Comparison of ENCODE assay signal across 8 cellular contexts in the genomic region with DNA sequence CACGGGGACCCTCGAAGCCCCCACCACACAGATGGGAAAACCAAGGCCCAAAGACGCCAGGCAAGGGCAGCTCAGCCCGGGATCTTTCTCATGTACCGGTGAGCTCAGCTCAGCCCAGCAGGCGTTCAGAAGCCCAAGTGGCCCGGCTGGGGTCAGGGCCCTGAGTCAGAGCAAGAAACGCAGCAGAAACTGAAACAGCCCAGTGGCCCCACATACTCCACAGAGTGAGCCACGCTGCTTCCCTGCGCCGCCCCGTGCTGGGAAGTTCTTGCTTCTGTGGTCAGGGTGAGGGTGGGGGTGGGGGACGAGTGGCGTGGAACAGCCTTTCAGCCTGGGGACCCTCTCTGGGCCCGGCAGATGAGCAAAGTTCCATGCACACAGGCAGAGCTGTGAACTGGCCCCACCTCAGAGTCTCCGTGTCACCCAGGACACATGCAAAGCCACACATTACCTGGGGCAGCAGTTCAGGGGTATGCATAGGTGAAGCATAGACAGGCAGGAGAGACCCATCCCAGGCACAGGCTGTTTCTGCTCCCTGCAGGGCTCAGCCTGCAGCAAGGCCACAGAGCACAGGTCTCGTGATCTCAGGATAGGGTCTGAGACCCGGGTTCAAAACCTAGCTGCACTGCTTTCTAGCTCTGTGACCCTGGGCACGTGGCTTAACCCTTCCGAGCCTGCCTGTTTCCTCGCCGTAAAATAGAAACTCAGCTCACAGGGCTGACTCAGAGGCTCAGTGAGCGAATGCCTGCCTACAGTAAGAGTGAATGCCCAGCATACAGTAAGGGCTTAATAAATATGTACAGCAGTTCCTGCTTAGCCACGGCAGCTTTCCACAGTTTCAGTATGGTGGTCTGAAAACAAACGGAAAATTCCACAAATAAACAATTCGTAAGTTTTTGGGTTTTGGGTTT. TPM values are rescaled to one million over a fixed set of nuclear protein-coding genes. Genes with fewer than 3 reads are reported as not detected.
DNase-seq lines count a peak whose midpoint lies in the region; ATAC-seq and TF ChIP-seq lines count a peak whose summit lies in the region.

No MANE protein-coding gene starts in this region.

- DNase-seq in CD4-positive, alpha-beta memory T cell = peak in 2 of 5 donors; percentile 12 to 19
- peak; percentile 74 for DNase-seq in activated T-cell treated with anti-CD3 and anti-CD28 coated beads, Interleukin-2, amount 50 U/mL, for 24 hours
- DNase-seq in naive B cell = no peak
- no peak for DNase-seq in right atrium auricular region (ENCODE audit: low spot score)
- DNase-seq in epidermal melanocyte (ENCODE audit: insufficient read length, low spot score) = no peak
- no peak for DNase-seq in DMS79 (lab: John Stamatoyannopoulos, UW)

- CTCF ChIA-PET in CD4-positive, alpha-beta memory T cell (lab: Charles Lee; ENCODE audit: partially characterized antibody) = interaction anchor here (0.8 kb wide), 1 partner anchor 9 kb away, joined by 4 read pairs; no protein-coding TSS in a partner anchor

- peak overlapping the region in 6 of 7 donors; percentile 35 to 78 (median 54) for H3K27ac Mint-ChIP-seq in CD4-positive, alpha-beta memory T cell
- peak overlapping the region; percentile 88 for H3K27ac Mint-ChIP-seq in activated T-cell treated with anti-CD3 and anti-CD28 coated beads, Interleukin-2, amount 50 U/mL, for 24 hours
- peak overlapping the region in 2 of 6 donors; percentile 78 to 91 for H3K27ac Mint-ChIP-seq in naive B cell

- no peaks in the 10 kb centered on the region for H3K27me3 Mint-ChIP-seq in CD4-positive, alpha-beta memory T cell
- no peaks in the 10 kb centered on the region for H3K27me3 Mint-ChIP-seq in activated T-cell treated with anti-CD3 and anti-CD28 coated beads, Interleukin-2, amount 50 U/mL, for 24 hours
- H3K27me3 Mint-ChIP-seq in naive B cell = no peaks in the 10 kb centered on the region

- H3K36me3 Mint-ChIP-seq in CD4-positive, alpha-beta memory T cell = peaks cover 0 to 2% of the 10 kb centered on the region in 2 donors
- H3K36me3 Mint-ChIP-seq in activated T-cell treated with anti-CD3 and anti-CD28 coated beads, Interleukin-2, amount 50 U/mL, for 24 hours (ENCODE audit: low read depth) = peaks cover 10% of the 10 kb centered on the region
- no peaks in the 10 kb centered on the region for H3K36me3 Mint-ChIP-seq in naive B cell

- H3K4me1 Mint-ChIP-seq in CD4-positive, alpha-beta memory T cell = peaks cover 16 to 75% (median 57%) of the 10 kb centered on the region in 4 donors
- H3K4me1 Mint-ChIP-seq in activated T-cell treated with anti-CD3 and anti-CD28 coated beads, Interleukin-2, amount 50 U/mL, for 24 hours (ENCODE audit: low read depth) = peaks cover 79% of the 10 kb centered on the region
- H3K4me1 Mint-ChIP-seq in naive B cell = peaks cover 38 to 75% (median 64%) of the 10 kb centered on the region in 3 donors

- no peaks in the 10 kb centered on the region for H3K27me3 ChIP-seq in CD4-positive, alpha-beta memory T cell (ENCODE audit: insufficient read depth, low read length)
- no peaks in the 10 kb centered on the region for H3K27me3 ChIP-seq in right atrium auricular region

- H3K4me3 Mint-ChIP-seq in CD4-positive, alpha-beta memory T cell = peak overlapping the region; percentile 31 to 81 (median 66)
- peak overlapping the region; percentile 57 for H3K4me3 Mint-ChIP-seq in activated T-cell treated with anti-CD3 and anti-CD28 coated beads, Interleukin-2, amount 50 U/mL, for 24 hours
- peak overlapping the region in 5 of 8 donors; percentile 12 to 62 (median 53) for H3K4me3 Mint-ChIP-seq in naive B cell

- no peak for TF ChIP-seq CTCF in right atrium auricular region (IDR thresholded peaks at IDR 0.05)

- H3K27ac ChIP-seq in CD4-positive, alpha-beta memory T cell (ENCODE audit: low read depth, low read length) = no peak overlapping the region
- no peak overlapping the region for H3K27ac ChIP-seq in right atrium auricular region

- no peaks in the 10 kb centered on the region for H3K36me3 ChIP-seq in CD4-positive, alpha-beta memory T cell (ENCODE audit: insufficient read depth, low read length)
- no peaks in the 10 kb centered on the region for H3K36me3 ChIP-seq in right atrium auricular region

- ATAC-seq in GM21360 (IDR thresholded peaks at IDR 0.05; ENCODE audit: unreplicated experiment) (peak; percentile 75), HG03520 (IDR thresholded peaks at IDR 0.05; ENCODE audit: unreplicated experiment) (peak; percentile 84), naive B cell (ENCODE audit: low read depth in 2 of 2) (peak; percentile 26 to 27)

- H3K9me3 Mint-ChIP-seq in CD4-positive, alpha-beta memory T cell = no peaks in the 10 kb centered on the region
- no peaks in the 10 kb centered on the region for H3K9me3 Mint-ChIP-seq in activated T-cell treated with anti-CD3 and anti-CD28 coated beads, Interleukin-2, amount 50 U/mL, for 24 hours
- H3K9me3 Mint-ChIP-seq in naive B cell = no peaks in the 10 kb centered on the region

- intact Hi-C loops in CD4-positive, alpha-beta memory T cell (cut with micrococcal nuclease) = no loop called here

- peak overlapping the region in 1 of 2 donors; percentile 8 for H3K4me3 ChIP-seq in CD4-positive, alpha-beta memory T cell (ENCODE audit: low read length in 2 of 2)
- no peak overlapping the region for H3K4me3 ChIP-seq in right atrium auricular region

- H3K9me3 ChIP-seq in CD4-positive, alpha-beta memory T cell (ENCODE audit: control insufficient read depth in 1 of 2, low read length in 2 of 2) = no peaks in the 10 kb centered on the region
- no peaks in the 10 kb centered on the region for H3K9me3 ChIP-seq in right atrium auricular region

- POLR2A ChIA-PET in CD4-positive, alpha-beta memory T cell (lab: Charles Lee; ENCODE audit: partially characterized antibody) = interaction anchor here (1.1 kb wide), 1 partner anchor 9 kb away, joined by 3 read pairs; no protein-coding TSS in a partner anchor

- H3K4me1 ChIP-seq in CD4-positive, alpha-beta memory T cell (ENCODE audit: insufficient read depth, low read length) = peaks cover 69% of the 10 kb centered on the region
- peaks cover 0 to 80% of the 10 kb centered on the region in 2 donors for H3K4me1 ChIP-seq in right atrium auricular region

RNA-seq across cellular contexts. Expression of gene NCOR2, which starts 21.6 kb away (rescaled TPM):
- total RNA-seq in CD4-positive, alpha-beta memory T cell = 100 to 1,000 TPM in 1 of 2 experiments, 10 to 100 TPM in 1; 89.5 to 105 TPM
- 10 to 100 TPM in 1 of 2 donors, under 1 TPM in 1; 0.37 to 19.5 TPM for polyA plus RNA-seq in CD4-positive, alpha-beta memory T cell
- 10 to 100 TPM in 1 of 6 donors, 1 to 10 TPM in 5; 2.4 to 15.8 (median 4.0) TPM for polyA plus RNA-seq in naive B cell (ENCODE audit: low read depth in 6 of 6)
- total RNA-seq in right atrium auricular region = 100 to 1,000 TPM in 1 of 2 donors, 10 to 100 TPM in 1; 62.9 to 104 TPM

Comparison
In these comparisons a context has a peak if more than half of its experiments do, and no peak if none do; other contexts are left out.
1. ATAC-seq: peak in every context shown above with its lines; median percentile 84 in HG03520; 75 in GM21360; 26 in naive B cell.